Comparison of ENCODE assay signal across 18 cellular contexts in genomic region chr5:9194509-9194908, GRCh38.
A peak's percentile ranks its signal among the peaks of the same experiment; 100 is the strongest.
DNase-seq lines count a peak whose midpoint lies in the region; ATAC-seq and TF ChIP-seq lines count a peak whose summit lies in the region.
"Had no signal": no experiment of that assay in that cellular context is flagged by ENCODE, and none has a peak within 500 bp of the region (broad histone marks: within the 10 kb centered on the region; RNA-seq: fewer than 3 reads in every experiment).

No MANE protein-coding gene starts in this region.

- H3K27me3 ChIP-seq in ovary, result no peaks in the 10 kb centered on the region
- H3K27me3 ChIP-seq: BLaER1 had no signal

- DNase-seq in COLO829 (ENCODE audit: low spot score) (peak; percentile 15), RPMI7951 (ENCODE audit: low read depth) (peak; percentile 61), fibroblast of gingiva (ENCODE audit: low read depth) (peak; percentile 88), osteocyte (ENCODE audit: extremely low spot score, unreplicated experiment) (no peak), ovary (no peak)
- no peak for DNase-seq in natural killer cell treated with Interleukin-12 subunit alpha and Interleukin-12 subunit beta and Interleukin-15 and Interleukin-18, amount 100 ng/mL, for 72 hours (ENCODE audit: low spot score)
- DNase-seq: activated CD4-positive, alpha-beta T cell treated with anti-CD3 and anti-CD28 coated beads, Interleukin-2, amount 50 U/mL, for 48 hours; activated T-cell treated with anti-CD3 and anti-CD28 coated beads, Interleukin-2, amount 50 U/mL, for 4 hours; hippocampal formation; NCI-H1930; NCI-H524; PC-9; stimulated activated naive CD8-positive, alpha-beta T cell treated with anti-CD3 and anti-CD28 coated beads, Interleukin-15, amount 100 ng/mL, for 72 hours had no signal

- intact Hi-C loops in ovary (cut with DNase I), result no loop called here

- no peak for TF ChIP-seq EP300 in ovary (IDR thresholded peaks at IDR 0.05)

- H3K27me3 Mint-ChIP-seq in osteocyte (ENCODE audit: unreplicated experiment), result no peaks in the 10 kb centered on the region
- H3K27me3 Mint-ChIP-seq in natural killer cell treated with Interleukin-12 subunit alpha and Interleukin-12 subunit beta and Interleukin-15 and Interleukin-18, amount 100 ng/mL, for 72 hours, result no peaks in the 10 kb centered on the region
- H3K27me3 Mint-ChIP-seq: stimulated activated naive CD8-positive, alpha-beta T cell treated with anti-CD3 and anti-CD28 coated beads, Interleukin-15, amount 100 ng/mL, for 72 hours had no signal

- no peak overlapping the region for H3K4me3 Mint-ChIP-seq in osteocyte (ENCODE audit: unreplicated experiment)
- H3K4me3 Mint-ChIP-seq in natural killer cell treated with Interleukin-12 subunit alpha and Interleukin-12 subunit beta and Interleukin-15 and Interleukin-18, amount 100 ng/mL, for 72 hours, result no peak overlapping the region
- H3K4me3 Mint-ChIP-seq: activated T-cell treated with anti-CD3 and anti-CD28 coated beads, Interleukin-2, amount 50 U/mL, for 4 hours; stimulated activated naive CD8-positive, alpha-beta T cell treated with anti-CD3 and anti-CD28 coated beads, Interleukin-15, amount 100 ng/mL, for 72 hours had no signal

- no peaks in the 10 kb centered on the region for H3K9me3 Mint-ChIP-seq in osteocyte (ENCODE audit: unreplicated experiment)
- H3K9me3 Mint-ChIP-seq in natural killer cell treated with Interleukin-12 subunit alpha and Interleukin-12 subunit beta and Interleukin-15 and Interleukin-18, amount 100 ng/mL, for 72 hours, result peaks cover 3% of the 10 kb centered on the region
- H3K9me3 Mint-ChIP-seq: activated T-cell treated with anti-CD3 and anti-CD28 coated beads, Interleukin-2, amount 50 U/mL, for 4 hours had no signal

- no peak overlapping the region for H3K27ac ChIP-seq in ovary
- H3K27ac ChIP-seq: BLaER1, epithelial cell of prostate, PC-9, SK-N-MC had no signal

- WGBS in ovary, 3 donors, result 14 to 33% (median 25%) methylated on average over 3 of the region's 3 CpGs

- TF ChIP-seq CTCF in osteocyte (IDR thresholded peaks at IDR 0.05) (no peak), ovary (IDR thresholded peaks at IDR 0.05) (no peak)

- H3K9me3 ChIP-seq in ovary, result no peaks in the 10 kb centered on the region
- H3K9me3 ChIP-seq: BLaER1 had no signal

- no peak overlapping the region for H3K4me3 ChIP-seq in ovary
- H3K4me3 ChIP-seq: BLaER1, PC-9, SK-N-MC had no signal

- no peak for ATAC-seq in natural killer cell treated with Interleukin-12 subunit alpha and Interleukin-12 subunit beta and Interleukin-15 and Interleukin-18, amount 100 ng/mL, for 72 hours
- no peak for ATAC-seq in GM19452 (IDR thresholded peaks at IDR 0.05; ENCODE audit: unreplicated experiment)
- ATAC-seq in HG02885 (IDR thresholded peaks at IDR 0.05; ENCODE audit: poor library complexity, unreplicated experiment), result no peak
- ATAC-seq: activated T-cell treated with anti-CD3 and anti-CD28 coated beads, Interleukin-2, amount 50 U/mL, for 4 hours; stimulated activated naive CD8-positive, alpha-beta T cell treated with anti-CD3 and anti-CD28 coated beads, Interleukin-15, amount 100 ng/mL, for 72 hours had no signal

- H3K36me3 ChIP-seq in ovary, result no peaks in the 10 kb centered on the region
- H3K36me3 ChIP-seq: BLaER1 had no signal

- TF ChIP-seq POLR2A in ovary (IDR thresholded peaks at IDR 0.05), result no peak

- H3K36me3 Mint-ChIP-seq in osteocyte (ENCODE audit: unreplicated experiment), result peaks cover 59% of the 10 kb centered on the region
- no peaks in the 10 kb centered on the region for H3K36me3 Mint-ChIP-seq in natural killer cell treated with Interleukin-12 subunit alpha and Interleukin-12 subunit beta and Interleukin-15 and Interleukin-18, amount 100 ng/mL, for 72 hours

- peak overlapping the region; percentile 38 for H3K27ac Mint-ChIP-seq in osteocyte (ENCODE audit: unreplicated experiment)
- no peak overlapping the region for H3K27ac Mint-ChIP-seq in natural killer cell treated with Interleukin-12 subunit alpha and Interleukin-12 subunit beta and Interleukin-15 and Interleukin-18, amount 100 ng/mL, for 72 hours
- H3K27ac Mint-ChIP-seq: stimulated activated naive CD8-positive, alpha-beta T cell treated with anti-CD3 and anti-CD28 coated beads, Interleukin-15, amount 100 ng/mL, for 72 hours had no signal

- peaks cover 30% of the 10 kb centered on the region for H3K4me1 Mint-ChIP-seq in osteocyte (ENCODE audit: unreplicated experiment)
- H3K4me1 Mint-ChIP-seq in natural killer cell treated with Interleukin-12 subunit alpha and Interleukin-12 subunit beta and Interleukin-15 and Interleukin-18, amount 100 ng/mL, for 72 hours (ENCODE audit: low read depth in 2 of 2), result no peaks in the 10 kb centered on the region
- H3K4me1 Mint-ChIP-seq: stimulated activated naive CD8-positive, alpha-beta T cell treated with anti-CD3 and anti-CD28 coated beads, Interleukin-15, amount 100 ng/mL, for 72 hours had no signal

- H3K4me1 ChIP-seq in ovary (ENCODE audit: insufficient read depth), result no peaks in the 10 kb centered on the region
- H3K4me1 ChIP-seq: BLaER1 had no signal

Comparison
In these comparisons a context has a peak if more than half of its experiments do, and no peak if none do; other contexts are left out.
1. DNase-seq: peak in COLO829 (single experiment), RPMI7951 (single experiment) and fibroblast of gingiva (single experiment); none in osteocyte (single experiment), natural killer cell treated with Interleukin-12 subunit alpha and Interleukin-12 subunit beta and Interleukin-15 and Interleukin-18, amount 100 ng/mL, for 72 hours (single experiment) and ovary (0 of 5).